ENCODE assay signal across 1 cellular context in the genomic region with DNA sequence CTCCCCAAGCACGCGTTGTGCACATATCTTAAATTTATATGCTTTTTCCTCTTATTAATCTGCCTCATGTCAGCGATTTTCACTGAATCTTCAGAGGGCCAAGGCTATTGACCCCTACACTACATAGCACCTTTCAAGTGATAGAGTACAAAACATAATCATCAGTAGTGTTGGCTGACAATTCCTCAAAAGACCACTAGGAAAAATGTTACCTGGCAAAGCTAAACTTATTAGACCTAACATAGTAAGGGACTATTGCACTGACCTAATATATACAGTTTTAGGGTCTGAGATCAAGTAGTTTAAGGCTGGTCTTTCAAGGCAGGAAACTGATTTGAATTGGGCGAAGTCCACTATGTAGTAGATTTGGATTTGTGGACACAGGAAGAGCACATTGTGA.
TF ChIP-seq lines count a peak whose summit lies in the region.

No MANE protein-coding gene starts in this region.

TF ChIP-seq in SK-N-SH, 30 proteins besides CTCF, POLR2A, EP300 and RAD21 (continued from another document):
- TF ChIP-seq CHD2 (IDR thresholded peaks at IDR 0.05; ENCODE audit: low read length, partially characterized antibody) (no peak), JUND (IDR thresholded peaks at IDR 0.05) (no peak), TEAD4 (IDR thresholded peaks at IDR 0.05; ENCODE audit: borderline replicate concordance, insufficient read depth) (no peak), MXI1 (IDR thresholded peaks at IDR 0.05; ENCODE audit: low read depth, low read length) (no peak), GABPA (IDR thresholded peaks at IDR 0.05; ENCODE audit: low read depth) (no peak), GATA2 (CRISPR knock-in tag; IDR thresholded peaks at IDR 0.05) (no peak), TAF1 (IDR thresholded peaks at IDR 0.05; ENCODE audit: borderline replicate concordance, low read depth, low read length) (no peak), NRF1 (IDR thresholded peaks at IDR 0.05; ENCODE audit: low read depth, low read length) (no peak)
- TF ChIP-seq, protein P1, sequence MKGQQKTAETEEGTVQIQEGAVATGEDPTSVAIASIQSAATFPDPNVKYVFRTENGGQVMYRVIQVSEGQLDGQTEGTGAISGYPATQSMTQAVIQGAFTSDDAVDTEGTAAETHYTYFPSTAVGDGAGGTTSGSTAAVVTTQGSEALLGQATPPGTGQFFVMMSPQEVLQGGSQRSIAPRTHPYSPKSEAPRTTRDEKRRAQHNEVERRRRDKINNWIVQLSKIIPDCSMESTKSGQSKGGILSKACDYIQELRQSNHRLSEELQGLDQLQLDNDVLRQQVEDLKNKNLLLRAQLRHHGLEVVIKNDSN (IDR thresholded peaks at IDR 0.05; ENCODE audit: borderline replicate concordance, low read depth) = no peak
